Comparison of ENCODE assay signal across 19 cellular contexts in the genomic region with DNA sequence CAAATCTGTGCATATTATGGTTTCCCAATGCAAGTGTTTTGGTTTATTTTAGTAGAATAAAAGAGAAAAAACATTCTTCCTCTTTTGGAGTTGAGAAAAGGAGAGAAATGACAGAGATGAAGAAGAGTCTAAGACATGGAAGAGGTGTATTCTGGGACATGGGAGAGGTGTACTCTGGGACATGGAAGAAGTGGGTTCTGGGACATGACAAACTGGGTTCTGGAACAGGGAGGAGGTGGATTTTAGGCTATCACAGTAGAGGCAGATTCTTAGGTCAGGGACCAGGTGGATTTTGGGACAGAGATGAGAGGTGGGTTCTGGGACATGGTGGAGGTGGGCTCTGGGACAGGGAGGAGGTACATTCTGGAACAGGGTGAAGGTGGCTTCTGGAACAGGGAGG. TPM values are rescaled to one million over a fixed set of nuclear protein-coding genes. Genes with fewer than 3 reads are reported as not detected.
DNase-seq lines count a peak whose midpoint lies in the region; ATAC-seq lines count a peak whose summit lies in the region.
"Had no signal": no experiment of that assay in that cellular context is flagged by ENCODE, and none has a peak within 500 bp of the region (broad histone marks: within the 10 kb centered on the region; RNA-seq: fewer than 3 reads in every experiment).

No MANE protein-coding gene starts in this region.

- no peaks in the 10 kb centered on the region for H3K36me3 ChIP-seq in CD8-positive, alpha-beta memory T cell (ENCODE audit: insufficient read depth, low read length)
- H3K36me3 ChIP-seq: tibial nerve had no signal

- POLR2A ChIA-PET in CD8-positive, alpha-beta memory T cell (lab: Charles Lee) = no interaction called here
- POLR2A ChIA-PET in naive thymus-derived CD8-positive, alpha-beta T cell (lab: Charles Lee) = interaction anchor here (1.0 kb wide), 1 partner anchor 57 kb away, joined by 3 read pairs; a partner anchor contains a TSS

- peaks cover 37% of the 10 kb centered on the region for H3K4me1 Mint-ChIP-seq in T-helper 1 cell treated with Interleukin-12 subunit alpha and Interleukin-12 subunit beta and Interleukin-4 antibody, amounts not matched to agents 30 μg/mL and 1 μg/mL, for 36 hours (ENCODE audit: low read depth)
- H3K4me1 Mint-ChIP-seq in CD8-positive, alpha-beta memory T cell = peaks cover 28 to 33% (median 30%) of the 10 kb centered on the region in 3 donors
- H3K4me1 Mint-ChIP-seq in naive thymus-derived CD8-positive, alpha-beta T cell = peaks cover 10 to 37% (median 31%) of the 10 kb centered on the region in 4 donors

- peaks cover 12% of the 10 kb centered on the region for H3K27me3 Mint-ChIP-seq in T-helper 1 cell treated with Interleukin-12 subunit alpha and Interleukin-12 subunit beta and Interleukin-4 antibody, amounts not matched to agents 30 μg/mL and 1 μg/mL, for 36 hours (ENCODE audit: low read depth)
- peaks cover 4 to 9% of the 10 kb centered on the region in 2 donors for H3K27me3 Mint-ChIP-seq in CD8-positive, alpha-beta memory T cell
- H3K27me3 Mint-ChIP-seq in naive thymus-derived CD8-positive, alpha-beta T cell = peaks cover 0 to 3% (median 2%) of the 10 kb centered on the region in 5 donors

- DNase-seq in T-helper 1 cell = no peak
- DNase-seq in CD8-positive, alpha-beta memory T cell = no peak
- no peak for DNase-seq in activated naive CD4-positive, alpha-beta T cell treated with anti-CD3 and anti-CD28 coated beads, Interleukin-2, amount 50 U/mL, for 72 hours (ENCODE audit: low spot score in 2 of 2)
- no peak for DNase-seq in naive thymus-derived CD8-positive, alpha-beta T cell
- DNase-seq in central memory CD4-positive, alpha-beta T cell = no peak
- DNase-seq: anterior cingulate cortex, DMS 273 treated with DMSO at 0.1 percent for 48 hours, GDM1, Kasumi-1, NCI-H1092 treated with DMSO at 0.1 percent for 48 hours, NCI-H69, OCI-M1, SHP77 treated with DMSO at 0.1 percent for 48 hours had no signal

- H3K27ac ChIP-seq in CD8-positive, alpha-beta memory T cell (ENCODE audit: low read depth, low read length) = no peak overlapping the region
- H3K27ac ChIP-seq: 22Rv1, tibial nerve had no signal

- H3K9me3 Mint-ChIP-seq in T-helper 1 cell treated with Interleukin-12 subunit alpha and Interleukin-12 subunit beta and Interleukin-4 antibody, amounts not matched to agents 30 μg/mL and 1 μg/mL, for 36 hours = peaks cover 14% of the 10 kb centered on the region
- H3K9me3 Mint-ChIP-seq in CD8-positive, alpha-beta memory T cell = peaks cover 0 to 15% (median 11%) of the 10 kb centered on the region in 5 donors
- H3K9me3 Mint-ChIP-seq in activated naive CD4-positive, alpha-beta T cell treated with anti-CD3 and anti-CD28 coated beads, Interleukin-2, amount 50 U/mL, for 72 hours = no peaks in the 10 kb centered on the region
- H3K9me3 Mint-ChIP-seq in naive thymus-derived CD8-positive, alpha-beta T cell = peaks cover 0 to 16% (median 6%) of the 10 kb centered on the region in 9 donors

- CTCF ChIA-PET in CD8-positive, alpha-beta memory T cell (lab: Charles Lee) = no interaction called here

- peak overlapping the region; percentile 32 for H3K4me3 Mint-ChIP-seq in T-helper 1 cell treated with Interleukin-12 subunit alpha and Interleukin-12 subunit beta and Interleukin-4 antibody, amounts not matched to agents 30 μg/mL and 1 μg/mL, for 36 hours
- peak overlapping the region; percentile 7 to 78 (median 50) for H3K4me3 Mint-ChIP-seq in CD8-positive, alpha-beta memory T cell
- peak overlapping the region; percentile 44 to 81 (median 54) for H3K4me3 Mint-ChIP-seq in naive thymus-derived CD8-positive, alpha-beta T cell

- peaks cover 4% of the 10 kb centered on the region for H3K27me3 ChIP-seq in CD8-positive, alpha-beta memory T cell (ENCODE audit: insufficient read depth, low read length, poor library complexity, severe bottlenecking)

- H3K27ac Mint-ChIP-seq in T-helper 1 cell treated with Interleukin-12 subunit alpha and Interleukin-12 subunit beta and Interleukin-4 antibody, amounts not matched to agents 30 μg/mL and 1 μg/mL, for 36 hours = peak overlapping the region; percentile 69
- peak overlapping the region; percentile 39 to 90 (median 82) for H3K27ac Mint-ChIP-seq in CD8-positive, alpha-beta memory T cell
- H3K27ac Mint-ChIP-seq in activated naive CD4-positive, alpha-beta T cell treated with anti-CD3 and anti-CD28 coated beads, Interleukin-2, amount 50 U/mL, for 72 hours = peak overlapping the region; percentile 4 to 94
- H3K27ac Mint-ChIP-seq in naive thymus-derived CD8-positive, alpha-beta T cell = peak overlapping the region; percentile 5 to 90 (median 78)

- H3K36me3 Mint-ChIP-seq in T-helper 1 cell treated with Interleukin-12 subunit alpha and Interleukin-12 subunit beta and Interleukin-4 antibody, amounts not matched to agents 30 μg/mL and 1 μg/mL, for 36 hours (ENCODE audit: low read depth) = peaks cover 6% of the 10 kb centered on the region
- peaks cover 2 to 16% (median 6%) of the 10 kb centered on the region in 3 donors for H3K36me3 Mint-ChIP-seq in CD8-positive, alpha-beta memory T cell
- peaks cover 0 to 11% of the 10 kb centered on the region in 2 donors for H3K36me3 Mint-ChIP-seq in activated naive CD4-positive, alpha-beta T cell treated with anti-CD3 and anti-CD28 coated beads, Interleukin-2, amount 50 U/mL, for 72 hours
- H3K36me3 Mint-ChIP-seq in naive thymus-derived CD8-positive, alpha-beta T cell = peaks cover 0 to 11% (median 9%) of the 10 kb centered on the region in 3 donors

- no peak overlapping the region for H3K4me3 ChIP-seq in CD8-positive, alpha-beta memory T cell (ENCODE audit: low read length)
- H3K4me3 ChIP-seq: GM12878, tibial nerve had no signal

- ATAC-seq in activated naive CD4-positive, alpha-beta T cell treated with anti-CD3 and anti-CD28 coated beads, Interleukin-2, amount 50 U/mL, for 72 hours = no peak
- ATAC-seq in naive thymus-derived CD8-positive, alpha-beta T cell = no peak
- no peak for ATAC-seq in GM19023 (IDR thresholded peaks at IDR 0.05; ENCODE audit: unreplicated experiment)
- no peak for ATAC-seq in HG03571 (IDR thresholded peaks at IDR 0.05; ENCODE audit: unreplicated experiment)
- ATAC-seq: GM12878 had no signal

- peaks cover 11% of the 10 kb centered on the region for H3K9me3 ChIP-seq in CD8-positive, alpha-beta memory T cell (ENCODE audit: low read length)

- peaks cover 26% of the 10 kb centered on the region for H3K4me1 ChIP-seq in CD8-positive, alpha-beta memory T cell (ENCODE audit: insufficient read depth, low read length)

RNA-seq across cellular contexts. Expression of a gene that starts 2.1 kb away (rescaled TPM):
- total RNA-seq in CD8-positive, alpha-beta memory T cell = 10 to 100 TPM; 13.1 to 14.2 TPM
- 4.1 TPM for polyA plus RNA-seq in CD8-positive, alpha-beta memory T cell
- 10 to 100 TPM in 1 of 2 donors, 1 to 10 TPM in 1; 3.5 to 15.1 TPM for total RNA-seq in activated naive CD4-positive, alpha-beta T cell treated with anti-CD3 and anti-CD28 coated beads, Interleukin-2, amount 50 U/mL, for 72 hours
- 1 to 10 TPM; 2.9 to 3.5 TPM for total RNA-seq in naive thymus-derived CD8-positive, alpha-beta T cell
- 1 to 10 TPM; 2.3 to 3.1 (median 2.5) TPM for polyA plus RNA-seq in naive thymus-derived CD8-positive, alpha-beta T cell

RNA-seq across cellular contexts. Expression of a gene that starts 56.7 kb away (rescaled TPM):
- total RNA-seq in CD8-positive, alpha-beta memory T cell = 10 to 100 TPM; 36.7 to 36.8 TPM
- 18.9 TPM for polyA plus RNA-seq in CD8-positive, alpha-beta memory T cell
- total RNA-seq in activated naive CD4-positive, alpha-beta T cell treated with anti-CD3 and anti-CD28 coated beads, Interleukin-2, amount 50 U/mL, for 72 hours = 10 to 100 TPM; 51.3 to 62.6 TPM
- 10 to 100 TPM; 63.9 to 64.3 TPM for total RNA-seq in naive thymus-derived CD8-positive, alpha-beta T cell
- 10 to 100 TPM; 10.5 to 18.4 (median 16.2) TPM for polyA plus RNA-seq in naive thymus-derived CD8-positive, alpha-beta T cell

RNA-seq across cellular contexts. Expression of a gene that starts 56.8 kb away (rescaled TPM):
- total RNA-seq in CD8-positive, alpha-beta memory T cell = 10 to 100 TPM; 32.8 to 33.3 TPM
- polyA plus RNA-seq in CD8-positive, alpha-beta memory T cell = 28.5 TPM
- total RNA-seq in activated naive CD4-positive, alpha-beta T cell treated with anti-CD3 and anti-CD28 coated beads, Interleukin-2, amount 50 U/mL, for 72 hours = 10 to 100 TPM; 18.6 to 27.4 TPM
- 10 to 100 TPM; 21.4 to 24.6 TPM for total RNA-seq in naive thymus-derived CD8-positive, alpha-beta T cell
- polyA plus RNA-seq in naive thymus-derived CD8-positive, alpha-beta T cell = 10 to 100 TPM; 17.1 to 27.0 (median 17.9) TPM
